Comparison of ENCODE assay signal across 8 cellular contexts in the genomic region with DNA sequence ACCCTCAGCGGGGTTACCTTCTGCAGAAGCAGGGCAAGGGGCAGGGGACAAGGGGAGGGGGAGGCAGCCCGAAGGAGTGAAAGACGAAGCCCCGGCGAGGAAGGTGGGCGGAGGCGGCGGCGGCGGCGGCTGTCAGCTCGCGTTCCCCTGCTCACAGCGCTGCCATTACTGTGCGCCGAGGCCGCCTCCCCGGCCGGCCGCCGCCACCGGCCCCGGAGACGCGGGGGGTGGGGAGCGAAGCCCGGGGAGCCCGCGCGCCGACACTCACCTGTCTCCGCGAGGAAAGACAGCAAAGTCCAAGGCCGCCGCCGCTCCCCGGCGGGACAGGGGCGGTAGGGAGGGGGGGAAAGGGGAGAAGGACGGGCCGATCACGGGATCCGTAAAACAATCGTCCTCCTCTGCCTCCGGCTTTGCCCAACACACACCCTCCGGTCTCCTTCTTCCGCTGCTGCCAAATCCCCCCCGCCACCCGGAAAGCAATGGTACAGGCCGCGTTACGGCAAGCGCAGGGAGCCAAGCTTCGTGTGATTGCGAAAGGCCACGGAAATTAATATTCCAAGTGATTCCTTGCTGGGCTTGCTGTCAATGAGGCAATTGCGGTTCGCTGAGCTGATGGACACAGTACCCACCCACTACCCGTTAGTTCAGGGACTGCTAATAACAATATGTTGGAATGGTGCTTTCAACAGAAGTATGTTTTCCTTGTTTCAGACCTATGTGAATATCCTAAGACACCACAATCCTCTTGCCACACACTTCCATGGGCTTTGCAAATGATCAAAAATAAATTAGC. TPM values are rescaled to one million over a fixed set of nuclear protein-coding genes. Genes with fewer than 3 reads are reported as not detected.
DNase-seq lines count a peak whose midpoint lies in the region; ATAC-seq and TF ChIP-seq lines count a peak whose summit lies in the region.

A gene (minus strand): TSS at position 180 of the 793 bp plus-strand sequence. CDS start 19,024 bp downstream, outside the sequence.

- H3K4me3 ChIP-seq in OCI-LY3 (ENCODE audit: low read length) (peak within 1 kb of the TSS; percentile 97), epithelial cell of esophagus (ENCODE audit: low read length) (peak within 1 kb of the TSS; percentile 83), mononuclear cell (ENCODE audit: low read length) (peak within 1 kb of the TSS; percentile 87)

- H3K27me3 ChIP-seq in OCI-LY3 (ENCODE audit: low read depth, low read length) (no peaks in the 10 kb centered on the region), mononuclear cell (ENCODE audit: insufficient read depth, low read length) (peaks cover 3% of the 10 kb centered on the region)

- H2AFZ ChIP-seq in OCI-LY3 (ENCODE audit: low read depth, low read length): peak within 1 kb of the TSS; percentile 95

- TF ChIP-seq CTCF in OCI-LY3 (IDR thresholded peaks at IDR 0.05; ENCODE audit: low read depth, low read length): no peak
- TF ChIP-seq CTCF in epithelial cell of esophagus (IDR thresholded peaks at IDR 0.05; ENCODE audit: insufficient read depth, low read depth, low read length, missing control alignments): no peak

- H3K4me1 ChIP-seq in OCI-LY3 (ENCODE audit: low read length) (peaks cover 11% of the 10 kb centered on the region), mononuclear cell (ENCODE audit: insufficient read depth, low read length) (peaks cover 40% of the 10 kb centered on the region)

- H3K9me3 ChIP-seq in OCI-LY3 (ENCODE audit: insufficient read depth, low read length) (no peaks in the 10 kb centered on the region), mononuclear cell (ENCODE audit: low read depth, low read length) (no peaks in the 10 kb centered on the region)

- H3K9ac ChIP-seq in OCI-LY3 (ENCODE audit: low read length): peak within 1 kb of the TSS; percentile 85

- H4K20me1 ChIP-seq in OCI-LY3 (ENCODE audit: insufficient read depth, low read length): no peaks in the 10 kb centered on the region

- no peaks in the 10 kb centered on the region for H3K36me3 ChIP-seq in OCI-LY3 (replicated peaks; ENCODE audit: low read depth, low read length)

- DNase-seq in DMS 273 (lab: John Stamatoyannopoulos, UW; ENCODE audit: unreplicated experiment): peak; percentile 93
- peak; percentile 77 for DNase-seq in HuH-7.5 (ENCODE audit: low spot score)
- peak; percentile 89 for DNase-seq in activated T-cell treated with anti-CD3 and anti-CD28 coated beads for 24 hours (ENCODE audit: low read depth)
- peak; percentile 97 for DNase-seq in epithelial cell of esophagus (ENCODE audit: low read depth)
- DNase-seq in stimulated activated CD8-positive, alpha-beta memory T cell treated with anti-CD3 and anti-CD28 coated beads, Interleukin-2, amount 100 ng/mL, for 48 hours (ENCODE audit: low read depth in 2 of 2): peak; percentile 81 to 86

- peak within 1 kb of the TSS; percentile 61 for H3K27ac ChIP-seq in OCI-LY3 (ENCODE audit: low read length)

- peak within 1 kb of the TSS; percentile 96 for H3K4me2 ChIP-seq in OCI-LY3 (ENCODE audit: low read length)

- peak; percentile 96 for ATAC-seq in GM21528 (IDR thresholded peaks at IDR 0.05; ENCODE audit: low FRiP score, unreplicated experiment)

- peaks cover 47% of the 10 kb centered on the region for H3K79me2 ChIP-seq in OCI-LY3 (ENCODE audit: low read length)

RNA-seq across cellular contexts. Expression of the gene that starts here (rescaled TPM):
- 28.4 TPM for total RNA-seq in mononuclear cell

Comparison
In these comparisons a context has a peak if more than half of its experiments do, and no peak if none do; other contexts are left out.
1. Peak in every context shown above with its lines: DNase-seq, ATAC-seq, H3K4me3 ChIP-seq and H3K27ac ChIP-seq.